ENCODE assay signal across 20 cellular contexts in the genomic region with DNA sequence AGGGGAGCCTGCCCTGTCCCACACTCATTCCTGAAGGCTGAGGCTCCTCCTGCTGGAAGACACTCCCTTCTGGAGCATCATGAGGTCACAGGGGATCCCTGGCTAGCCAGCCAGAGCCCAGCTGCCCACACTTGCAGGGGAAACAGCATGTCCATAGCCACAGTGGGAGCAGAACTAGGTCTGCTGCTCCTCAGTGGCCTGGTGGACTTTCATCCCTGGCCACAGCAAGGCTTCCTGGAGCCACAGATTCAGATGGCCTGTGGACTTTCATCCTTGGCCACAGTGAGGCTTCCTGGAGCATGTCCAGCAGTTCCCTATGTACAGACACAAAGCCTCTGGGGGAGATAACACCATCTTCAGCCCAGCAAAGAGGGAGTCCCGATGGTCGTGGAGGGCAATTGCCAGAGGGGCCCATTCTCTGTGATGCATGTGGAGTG. TPM values are rescaled to one million over a fixed set of nuclear protein-coding genes. Genes with fewer than 3 reads are reported as not detected.
DNase-seq lines count a peak whose midpoint lies in the region; ATAC-seq, FAIRE-seq and TF ChIP-seq lines count a peak whose summit lies in the region.
"Had no signal": no experiment of that assay in that cellular context is flagged by ENCODE, and none has a peak within 500 bp of the region (broad histone marks: within the 10 kb centered on the region; RNA-seq: fewer than 3 reads in every experiment).

No MANE protein-coding gene starts in this region.

- no peaks in the 10 kb centered on the region for H4K20me1 ChIP-seq in hepatocyte (ENCODE audit: insufficient read depth, poor library complexity, severe bottlenecking)

- TF ChIP-seq CTCF in Peyer's patch (IDR thresholded peaks at IDR 0.05) (no peak), hepatocyte (IDR thresholded peaks at IDR 0.05; ENCODE audit: poor library complexity) (no peak)

- FAIRE-seq in H54 (lab: Jason Lieb, UNC), result no peak
- FAIRE-seq: D721Med, G401.6, GM12878 had no signal

- DNase-seq in EH (ENCODE audit: low read depth), result peak; percentile 42
- DNase-seq in Peyer's patch, result peak; percentile 4 to 87 (median 75)
- peak; percentile 44 for DNase-seq in hepatocyte (ENCODE audit: low spot score)
- DNase-seq in renal cortical epithelial cell (ENCODE audit: low read depth), result peak; percentile 47
- no peak for DNase-seq in SW 1271 (lab: John Stamatoyannopoulos, UW)
- DNase-seq in H54 (ENCODE audit: insufficient read length, low spot score), result no peak
- DNase-seq in NCI-H2227 (lab: John Stamatoyannopoulos, UW; ENCODE audit: unreplicated experiment), result no peak
- DNase-seq: activated CD4-positive, alpha-beta T cell treated with anti-CD3 and anti-CD28 coated beads, Interleukin-2, amount 50 U/mL, for 4 hours; hypothalamus; NCI-H82 had no signal

- no peak for ATAC-seq in HG03342 (IDR thresholded peaks at IDR 0.05; ENCODE audit: unreplicated experiment)
- ATAC-seq: esophagus mucosa, GM12878 had no signal

- H3K27ac ChIP-seq in Peyer's patch (peak overlapping the region in 2 of 4 donors; percentile 22 to 69), hepatocyte (no peak overlapping the region)
- H3K27ac ChIP-seq: cardiac muscle cell had no signal

- H3K4me1 ChIP-seq in Peyer's patch (peaks cover 0 to 15% (median 2%) of the 10 kb centered on the region in 4 donors), hepatocyte (ENCODE audit: insufficient read depth) (peaks cover 23% of the 10 kb centered on the region)

- no peak overlapping the region for H3K4me2 ChIP-seq in hepatocyte
- H3K4me2 ChIP-seq: smooth muscle cell had no signal

- H3K36me3 ChIP-seq in Peyer's patch (no peaks in the 10 kb centered on the region), hepatocyte (replicated peaks; ENCODE audit: insufficient read depth, low read depth) (no peaks in the 10 kb centered on the region)
- H3K36me3 ChIP-seq: cardiac muscle cell had no signal

- no peaks in the 10 kb centered on the region for H3K27me3 ChIP-seq in Peyer's patch
- no peaks in the 10 kb centered on the region for H3K27me3 ChIP-seq in hepatocyte
- H3K27me3 ChIP-seq: cardiac muscle cell had no signal

- no peak overlapping the region for H2AFZ ChIP-seq in hepatocyte

- H3K9me3 ChIP-seq in Peyer's patch (no peaks in the 10 kb centered on the region), hepatocyte (ENCODE audit: low read depth) (no peaks in the 10 kb centered on the region)

- no peaks in the 10 kb centered on the region for H3K79me2 ChIP-seq in hepatocyte

- H3K4me3 ChIP-seq in Peyer's patch (no peak overlapping the region), hepatocyte (no peak overlapping the region)
- H3K4me3 ChIP-seq: cardiac muscle cell, GM12878, smooth muscle cell had no signal

- TF ChIP-seq POLR2A in Peyer's patch (IDR thresholded peaks at IDR 0.05), result peak in 1 of 2 donors; percentile 20
- no peak for TF ChIP-seq POLR2A in H54 (IDR thresholded peaks at IDR 0.05; ENCODE audit: low read depth, low read length)

- 58% methylated on average over 2 of the region's 2 CpGs for WGBS in hepatocyte (ENCODE audit: low lambda C conversion rate, missing lambda C conversion rate)

- no peaks in the 10 kb centered on the region for H3K9me2 ChIP-seq in hepatocyte (replicated peaks; ENCODE audit: insufficient read depth)

RNA-seq across cellular contexts. Expression of a gene that starts 5.9 kb away (rescaled TPM):
- total RNA-seq in Peyer's patch (10 to 100 TPM; 28.9 to 70.2 (median 46.8) TPM), hepatocyte (19.6 and 21.0 TPM in 2 replicates), renal cortical epithelial cell (22.1 and 37.9 TPM in 2 replicates)
- polyA plus RNA-seq in hepatocyte, result 2.7 and 3.1 TPM in 2 replicates
- total RNA-seq: cardiac muscle cell had no signal

RNA-seq across cellular contexts. Expression of a gene that starts 25.2 kb away (rescaled TPM):
- total RNA-seq in Peyer's patch (10 to 100 TPM in 2 of 4 donors, 1 to 10 TPM in 2; 5.6 to 11.7 (median 9.8) TPM), hepatocyte (not detected in 2 replicates), renal cortical epithelial cell (not detected in 2 replicates)
- 0.64 and 0.75 TPM in 2 replicates for polyA plus RNA-seq in hepatocyte
- total RNA-seq: kidney epithelial cell, LHCN-M2, smooth muscle cell had no signal
- polyA plus RNA-seq: BJ had no signal

Comparison
In these comparisons a context has a peak if more than half of its experiments do, and no peak if none do; other contexts are left out.
1. DNase-seq: peak in EH (single experiment), Peyer's patch (3 of 3), hepatocyte (single experiment) and renal cortical epithelial cell (single experiment); none in SW 1271 (0 of 2), H54 (single experiment) and NCI-H2227 (single experiment).